18 cellular contexts compared by ENCODE assay signal in the genomic region with DNA sequence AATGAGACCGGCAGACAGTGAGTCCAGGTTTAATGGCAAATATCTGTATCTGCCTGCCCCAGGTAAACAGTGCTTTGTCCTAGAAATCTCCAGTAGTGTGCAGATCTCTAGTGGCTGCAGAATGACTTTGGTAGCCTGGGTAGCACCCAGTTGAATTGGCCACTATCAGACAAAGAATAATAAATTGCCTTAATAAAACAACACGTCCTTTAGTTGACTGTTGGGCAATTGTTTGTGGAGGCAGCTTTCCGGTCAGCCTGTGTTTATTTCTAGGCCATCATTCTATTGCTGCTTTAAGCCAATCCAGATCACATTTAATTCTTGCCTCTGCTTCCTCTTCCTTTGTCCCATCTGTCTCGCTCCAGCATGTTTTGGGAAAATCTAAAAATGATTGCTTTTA.
"Had no signal": no experiment of that assay in that cellular context is flagged by ENCODE, and none has a peak within 500 bp of the region (broad histone marks: within the 10 kb centered on the region; RNA-seq: fewer than 3 reads in every experiment).

No MANE protein-coding gene starts in this region.

- H3K27ac ChIP-seq: adrenal gland, left lung, ovary, tibial artery, uterus had no signal

- H3K9me3 ChIP-seq: adrenal gland, left lung, ovary, sigmoid colon, tibial artery, uterus had no signal

- FAIRE-seq: astrocyte, bronchial epithelial cell, keratinocyte, TTC549 had no signal

- H3K36me3 ChIP-seq: adrenal gland, left lung, ovary, uterus had no signal

- H3K27me3 ChIP-seq: adrenal gland, left lung, ovary, sigmoid colon, tibial artery, uterus had no signal

- H3K4me1 ChIP-seq: adrenal gland, uterus had no signal

- H3K4me3 ChIP-seq: adrenal gland, left lung, ovary, sigmoid colon, tibial artery, uterus had no signal

- ATAC-seq: activated CD4-positive, alpha-beta T cell treated with anti-CD3 and anti-CD28 coated beads for 36 hours; activated naive CD4-positive, alpha-beta T cell treated with anti-CD3 and anti-CD28 coated beads, Interleukin-2, amount 50 U/mL, for 72 hours; left lung; stimulated activated naive B cell treated with anti-CD40 and anti-IgM and Interleukin-4, amounts not matched to agents 10 μg/mL and 1 μg/mL and 100 μg/mL, for 72 hours had no signal

- DNase-seq: activated CD4-positive, alpha-beta memory T cell treated with anti-CD3 and anti-CD28 coated beads for 36 hours; activated CD4-positive, alpha-beta T cell treated with anti-CD3 and anti-CD28 coated beads for 36 hours; activated gamma-delta T cell treated with Interleukin-2 at 50 U/mL for 16 hours; activated T-cell treated with anti-CD3 and anti-CD28 coated beads for 4 hours; adrenal gland; foreskin melanocyte; left lung; mammary epithelial cell; ovary; sigmoid colon; stimulated activated naive B cell treated with anti-CD40 and anti-IgM and Interleukin-4, amounts not matched to agents 10 μg/mL and 1 μg/mL and 100 μg/mL, for 72 hours; tibial artery; uterus had no signal
